ENCODE assay signal across 9 cellular contexts in the genomic region with DNA sequence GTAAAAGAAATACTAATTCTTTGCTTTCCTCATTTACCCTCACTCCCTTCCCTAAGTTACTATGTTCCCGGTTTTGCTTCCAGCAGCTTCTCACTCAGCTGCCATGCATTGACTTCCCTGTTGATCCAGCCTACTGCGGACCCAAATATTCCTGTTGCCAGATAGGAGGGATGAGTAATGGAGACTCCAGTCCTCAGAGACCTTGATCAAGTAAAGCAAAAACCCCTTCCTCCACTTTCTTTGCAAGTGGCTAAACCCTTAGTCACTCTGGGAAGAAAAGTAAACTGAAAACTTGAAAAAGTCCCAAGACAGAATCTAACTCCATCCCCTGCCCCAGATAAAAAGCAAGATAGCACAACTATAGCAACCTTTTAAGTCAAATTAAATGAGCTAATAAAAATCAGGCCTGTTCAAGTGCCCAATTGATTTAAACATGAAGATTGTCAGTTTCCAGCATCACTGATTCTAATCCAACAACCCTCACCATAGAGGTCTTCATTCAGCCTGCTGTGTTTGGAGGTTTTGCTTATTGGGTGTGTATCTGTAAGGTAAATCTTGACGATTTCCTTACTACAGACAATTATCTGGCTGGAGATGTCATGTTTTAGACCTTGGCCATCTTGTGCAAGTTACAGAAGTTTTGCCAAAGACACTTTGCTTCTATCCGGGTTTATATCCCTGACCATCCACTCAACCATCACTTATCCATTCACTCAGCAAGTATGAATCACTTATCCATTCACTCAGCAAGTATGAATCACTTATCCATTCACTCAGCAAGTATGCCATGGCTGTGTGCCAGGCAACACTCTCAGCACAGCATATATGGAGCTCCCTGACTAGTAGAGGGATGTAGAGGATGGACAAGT. TPM values are rescaled to one million over a fixed set of nuclear protein-coding genes. Genes with fewer than 3 reads are reported as not detected.
A peak's percentile ranks its signal among the peaks of the same experiment; 100 is the strongest.
DNase-seq lines count a peak whose midpoint lies in the region; ATAC-seq, FAIRE-seq and TF ChIP-seq lines count a peak whose summit lies in the region.
"Had no signal": no experiment of that assay in that cellular context is flagged by ENCODE, and none has a peak within 500 bp of the region (broad histone marks: within the 10 kb centered on the region; RNA-seq: fewer than 3 reads in every experiment).

No MANE protein-coding gene starts in this region.

- H2BK15ac ChIP-seq in neuronal stem cell (ENCODE audit: low read length): no peak overlapping the region

- no peak overlapping the region for H2AK5ac ChIP-seq in neuronal stem cell (ENCODE audit: low read depth, low read length)

- no peak overlapping the region for H2BK120ac ChIP-seq in neuronal stem cell (ENCODE audit: low read depth, low read length)

- H3K79me2 ChIP-seq in astrocyte (ENCODE audit: insufficient read depth, low read length): no peaks in the 10 kb centered on the region

- WGBS in neuronal stem cell (ENCODE audit: extremely low coverage in 2 of 2, insufficient read length in 2 of 2, insufficient replicate concordance in 1 of 2), 2 donors: no CpG with 5 or more reads among the region's 4 CpGs

- no peak overlapping the region for H3K4me3 Mint-ChIP-seq in astrocyte (ENCODE audit: unreplicated experiment)
- no peak overlapping the region for H3K4me3 Mint-ChIP-seq in activated CD8-positive, alpha-beta T cell treated with anti-CD3 and anti-CD28 coated beads, Interleukin-2, amount 10 ng/mL, durations not matched to agents 7 days and 5 days

- H2AFZ ChIP-seq in astrocyte (ENCODE audit: low read depth, low read length): peak overlapping the region; percentile 3
- no peak overlapping the region for H2AFZ ChIP-seq in neuronal stem cell (ENCODE audit: low read length)

- no peak for TF ChIP-seq CTCF in astrocyte (IDR thresholded peaks at IDR 0.05; ENCODE audit: insufficient read depth, low read depth, low read length)

- no peak overlapping the region for H3K4ac ChIP-seq in neuronal stem cell (ENCODE audit: low read length)

- H4K8ac ChIP-seq in neuronal stem cell (ENCODE audit: low read depth, low read length): no peak overlapping the region

- H3K9me3 Mint-ChIP-seq in astrocyte (ENCODE audit: unreplicated experiment): peaks cover 2% of the 10 kb centered on the region
- H3K9me3 Mint-ChIP-seq in activated CD8-positive, alpha-beta T cell treated with anti-CD3 and anti-CD28 coated beads, Interleukin-2, amount 10 ng/mL, durations not matched to agents 7 days and 5 days (ENCODE audit: insufficient read depth): no peaks in the 10 kb centered on the region

- H3K4me1 ChIP-seq in astrocyte (ENCODE audit: insufficient read depth, low read length): peaks cover 21% of the 10 kb centered on the region
- H3K4me1 ChIP-seq in neuronal stem cell (ENCODE audit: control insufficient read depth in 2 of 2, insufficient read depth in 1 of 2, low read depth in 1 of 2, low read length in 2 of 2): no peaks in the 10 kb centered on the region

- H3K27me3 ChIP-seq in astrocyte (ENCODE audit: insufficient read depth, low read length) (no peaks in the 10 kb centered on the region), neuronal stem cell (ENCODE audit: control insufficient read depth in 3 of 3, insufficient read depth in 3 of 3, low read depth in 1 of 3, low read length in 3 of 3) (peaks cover 0 to 3% (median 0%) of the 10 kb centered on the region in 3 experiments)

- H3K4me3 ChIP-seq in astrocyte (ENCODE audit: insufficient read depth, low read depth, low read length): peak overlapping the region; percentile 26
- H3K4me3 ChIP-seq in neuronal stem cell (ENCODE audit: low read length in 2 of 2): no peak overlapping the region

- no peak for ATAC-seq in activated CD8-positive, alpha-beta T cell treated with anti-CD3 and anti-CD28 coated beads, Interleukin-2, amount 10 ng/mL, durations not matched to agents 7 days and 5 days

- no peaks in the 10 kb centered on the region for H3K36me3 Mint-ChIP-seq in astrocyte (ENCODE audit: low read depth, unreplicated experiment)
- H3K36me3 Mint-ChIP-seq in activated CD8-positive, alpha-beta T cell treated with anti-CD3 and anti-CD28 coated beads, Interleukin-2, amount 10 ng/mL, durations not matched to agents 7 days and 5 days (ENCODE audit: low read depth): no peaks in the 10 kb centered on the region

- FAIRE-seq in astrocyte (lab: Jason Lieb, UNC): peak; percentile 100
- FAIRE-seq: TTC549 had no signal

- H3K9ac ChIP-seq in astrocyte (ENCODE audit: low read length): peak overlapping the region; percentile 75
- no peak overlapping the region for H3K9ac ChIP-seq in neuronal stem cell (ENCODE audit: low read depth, low read length, poor library complexity)

- no peak overlapping the region for H3K18ac ChIP-seq in neuronal stem cell (ENCODE audit: low read length)

- POLR2A ChIA-PET in activated CD8-positive, alpha-beta T cell treated with anti-CD3 and anti-CD28 coated beads, Interleukin-2, amount 10 ng/mL, durations not matched to agents 7 days and 5 days (lab: Charles Lee): no interaction called here

- H3K9me3 ChIP-seq in astrocyte (ENCODE audit: insufficient read depth, low read depth, low read length): no peaks in the 10 kb centered on the region
- H3K9me3 ChIP-seq in neuronal stem cell (replicated peaks in 1 of 2; ENCODE audit: control insufficient read depth in 2 of 2, insufficient read depth in 1 of 2, low read depth in 1 of 2, low read length in 2 of 2): no peaks in the 10 kb centered on the region

- CTCF ChIA-PET in activated CD8-positive, alpha-beta T cell treated with anti-CD3 and anti-CD28 coated beads, Interleukin-2, amount 10 ng/mL, durations not matched to agents 7 days and 5 days (lab: Charles Lee): interaction anchor here (1.8 kb wide), 1 partner anchor 38 kb away, joined by 5 read pairs; no protein-coding TSS in a partner anchor

- in situ Hi-C loops in ACHN (cut with HindIII; ENCODE audit: low pct_ligation_motif_present, low pct_unique_long_range_greater_than_20kb, low sequenced_read_pairs): no loop called here

- H3K27ac ChIP-seq in astrocyte (ENCODE audit: low read depth, low read length): peak overlapping the region; percentile 98
- H3K27ac ChIP-seq in neuronal stem cell (replicated peaks; ENCODE audit: low read length): no peak overlapping the region

- H2BK12ac ChIP-seq in neuronal stem cell (ENCODE audit: low read length): no peak overlapping the region

- DNase-seq in ACHN: peak; percentile 93
- peak; percentile 82 for DNase-seq in HK-2 (ENCODE audit: unreplicated experiment)
- DNase-seq in astrocyte (ENCODE audit: low read depth): peak; percentile 98
- DNase-seq in kidney glomerular epithelial cell (lab: John Stamatoyannopoulos, UW): peak; percentile 87
- no peak for DNase-seq in globus pallidus (ENCODE audit: low spot score)
- no peak for DNase-seq in neuronal stem cell (ENCODE audit: low spot score)
- DNase-seq in activated naive CD4-positive, alpha-beta T cell treated with anti-CD3 and anti-CD28 coated beads, Interleukin-2, amount 50 U/mL, for 16 hours: no peak
- DNase-seq in activated CD8-positive, alpha-beta T cell treated with anti-CD3 and anti-CD28 coated beads, Interleukin-2, amount 10 ng/mL, durations not matched to agents 7 days and 5 days: no peak

- no peak overlapping the region for H3K14ac ChIP-seq in neuronal stem cell (ENCODE audit: low read length)

- H3K27ac Mint-ChIP-seq in astrocyte (ENCODE audit: unreplicated experiment): peak overlapping the region; percentile 95
- H3K27ac Mint-ChIP-seq in activated CD8-positive, alpha-beta T cell treated with anti-CD3 and anti-CD28 coated beads, Interleukin-2, amount 10 ng/mL, durations not matched to agents 7 days and 5 days: no peak overlapping the region

- H3K27me3 Mint-ChIP-seq in astrocyte (ENCODE audit: low read depth, unreplicated experiment): no peaks in the 10 kb centered on the region
- H3K27me3 Mint-ChIP-seq in activated CD8-positive, alpha-beta T cell treated with anti-CD3 and anti-CD28 coated beads, Interleukin-2, amount 10 ng/mL, durations not matched to agents 7 days and 5 days (ENCODE audit: low read depth): peaks cover 27% of the 10 kb centered on the region

- no peak overlapping the region for H3K23ac ChIP-seq in neuronal stem cell (ENCODE audit: low read depth, low read length, poor library complexity)

- H2BK5ac ChIP-seq in neuronal stem cell (ENCODE audit: low read length): no peak overlapping the region

- H3K79me1 ChIP-seq in neuronal stem cell (ENCODE audit: low read depth, low read length): no peaks in the 10 kb centered on the region

- peaks cover 26% of the 10 kb centered on the region for H3K4me1 Mint-ChIP-seq in astrocyte (ENCODE audit: low read depth, unreplicated experiment)
- H3K4me1 Mint-ChIP-seq in activated CD8-positive, alpha-beta T cell treated with anti-CD3 and anti-CD28 coated beads, Interleukin-2, amount 10 ng/mL, durations not matched to agents 7 days and 5 days (ENCODE audit: low read depth): no peaks in the 10 kb centered on the region

- H3K36me3 ChIP-seq in astrocyte (ENCODE audit: insufficient read depth, low read length): no peaks in the 10 kb centered on the region
- H3K36me3 ChIP-seq in neuronal stem cell (replicated peaks in 1 of 2; ENCODE audit: control insufficient read depth in 2 of 2, insufficient read depth in 2 of 2, low read length in 2 of 2): no peaks in the 10 kb centered on the region

- H4K91ac ChIP-seq in neuronal stem cell (ENCODE audit: low read depth, low read length, poor library complexity): no peak overlapping the region

- H4K20me1 ChIP-seq in astrocyte (ENCODE audit: insufficient read depth, low read length): no peaks in the 10 kb centered on the region

- H3K4me2 ChIP-seq in astrocyte (ENCODE audit: low read length): peak overlapping the region; percentile 80
- no peak overlapping the region for H3K4me2 ChIP-seq in neuronal stem cell (ENCODE audit: insufficient read depth, low read length, poor library complexity, severe bottlenecking)

RNA-seq across cellular contexts. Expression of gene FGFBP1, which starts 17.6 kb away (rescaled TPM):
- total RNA-seq in astrocyte: not detected in 2 replicates
- polyA plus RNA-seq in neuronal stem cell (2013, experiment 1 of 2): not detected
- 0.04 TPM for polyA plus RNA-seq in neuronal stem cell (2013, experiment 2 of 2)
- not detected for total RNA-seq in activated CD8-positive, alpha-beta T cell treated with anti-CD3 and anti-CD28 coated beads, Interleukin-2, amount 10 ng/mL, durations not matched to agents 7 days and 5 days

RNA-seq across cellular contexts. Expression of gene FGFBP2, which starts 42.0 kb away (rescaled TPM):
- not detected in 2 replicates for total RNA-seq in astrocyte
- not detected for polyA plus RNA-seq in neuronal stem cell (2013, experiment 1 of 2)
- polyA plus RNA-seq in neuronal stem cell (2013, experiment 2 of 2): not detected
- total RNA-seq in activated CD8-positive, alpha-beta T cell treated with anti-CD3 and anti-CD28 coated beads, Interleukin-2, amount 10 ng/mL, durations not matched to agents 7 days and 5 days: 10 to 100 TPM; 12.0 to 13.0 TPM

Comparison
In these comparisons a context has a peak if more than half of its experiments do, and no peak if none do; other contexts are left out.
1. DNase-seq: peak in ACHN (single experiment), HK-2 (single experiment), astrocyte (single experiment) and kidney glomerular epithelial cell (single experiment); none in globus pallidus (single experiment), neuronal stem cell (single experiment), activated naive CD4-positive, alpha-beta T cell treated with anti-CD3 and anti-CD28 coated beads, Interleukin-2, amount 50 U/mL, for 16 hours (single experiment) and activated CD8-positive, alpha-beta T cell treated with anti-CD3 and anti-CD28 coated beads, Interleukin-2, amount 10 ng/mL, durations not matched to agents 7 days and 5 days (single experiment).
2. RNA of gene FGFBP2, which starts 42.0 kb away (total RNA-seq): 12.0 to 13.0 TPM in activated CD8-positive, alpha-beta T cell treated with anti-CD3 and anti-CD28 coated beads, Interleukin-2, amount 10 ng/mL, durations not matched to agents 7 days and 5 days; not detected in astrocyte; every median in the first group is over 10 times any median in the second.